Comparison of ENCODE assay signal across 8 cellular contexts in the genomic region with DNA sequence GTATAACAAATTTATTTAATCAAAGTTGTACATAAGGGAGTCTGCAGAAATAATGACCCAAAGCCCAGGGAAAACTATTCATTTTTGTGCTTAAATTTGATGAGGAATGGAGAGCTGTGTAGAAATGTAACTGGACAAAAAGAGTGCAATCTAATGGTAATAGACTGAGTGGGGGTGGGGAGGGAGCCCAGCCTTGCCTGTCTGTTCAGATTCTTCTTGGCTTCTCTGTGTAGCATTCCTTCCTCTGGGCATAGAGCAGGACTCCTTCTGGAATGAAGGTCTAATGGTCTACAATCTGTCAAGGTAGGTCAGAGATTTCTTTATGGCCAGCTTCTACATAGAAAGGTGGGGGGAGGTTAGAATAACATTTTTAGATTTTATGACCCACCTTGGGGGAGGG.
"Had no signal": no experiment of that assay in that cellular context is flagged by ENCODE, and none has a peak within 500 bp of the region (broad histone marks: within the 10 kb centered on the region; RNA-seq: fewer than 3 reads in every experiment).

No MANE protein-coding gene starts in this region.

- H3K4me3 ChIP-seq: K562 had no signal

- H3K4me1 Mint-ChIP-seq: IgD-negative memory B cell had no signal

- ATAC-seq: HepG2, K562 had no signal

- H3K4me2 ChIP-seq: KMS-11 had no signal

- H3K9ac ChIP-seq: KMS-11 had no signal

- H3K36me3 Mint-ChIP-seq: IgD-negative memory B cell had no signal

- H3K27ac ChIP-seq: HL-60, KMS-11 had no signal

- H3K27ac Mint-ChIP-seq: IgD-negative memory B cell had no signal

- H3K4me3 Mint-ChIP-seq: IgD-negative memory B cell had no signal

- DNase-seq: IMR-90, KBM-7, KG1 had no signal

- H3K27me3 Mint-ChIP-seq: IgD-negative memory B cell had no signal
